ENCODE assay signal across 20 cellular contexts in the genomic region with DNA sequence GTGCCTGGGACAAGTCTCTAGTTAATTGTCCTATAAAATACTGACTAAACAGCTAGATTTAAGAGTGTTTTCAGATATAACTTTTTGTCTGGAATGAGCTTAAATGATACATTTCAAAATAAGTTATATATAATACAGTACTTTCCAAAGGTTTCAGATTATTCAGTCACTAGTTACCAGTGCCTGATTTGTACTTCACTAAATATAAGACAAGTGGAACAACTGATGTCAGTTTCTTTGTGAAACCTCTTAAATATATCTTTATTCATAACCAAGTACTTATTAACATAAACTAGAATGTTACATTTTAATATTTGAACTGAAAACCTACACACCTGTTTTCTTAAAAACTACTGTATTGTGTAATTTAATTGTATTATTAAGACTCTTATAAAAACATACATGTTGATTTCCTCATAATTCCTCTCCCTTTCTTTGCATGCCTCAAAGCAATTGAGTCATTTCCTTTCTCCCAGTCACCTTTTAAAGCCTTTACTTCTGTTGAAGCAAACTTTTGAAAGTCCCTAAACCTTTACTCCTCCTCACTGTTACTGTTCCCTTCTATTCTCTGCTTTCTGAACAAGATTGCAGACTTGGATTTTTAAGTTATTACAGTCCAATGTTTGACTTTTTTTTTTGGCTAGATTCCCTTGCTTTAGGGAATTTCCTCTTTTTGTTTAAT. TPM values are rescaled to one million over a fixed set of nuclear protein-coding genes. Genes with fewer than 3 reads are reported as not detected.
DNase-seq lines count a peak whose midpoint lies in the region; ATAC-seq and TF ChIP-seq lines count a peak whose summit lies in the region.
"Had no signal": no experiment of that assay in that cellular context is flagged by ENCODE, and none has a peak within 500 bp of the region (broad histone marks: within the 10 kb centered on the region; RNA-seq: fewer than 3 reads in every experiment).

No MANE protein-coding gene starts in this region.

- DNase-seq in A172 (ENCODE audit: low spot score) = peak; percentile 25
- DNase-seq in PC-3 = peak; percentile 31
- DNase-seq in fibroblast of pulmonary artery (ENCODE audit: low read depth) = peak; percentile 69
- no peak for DNase-seq in NCI-H345 (lab: John Stamatoyannopoulos, UW)
- no peak for DNase-seq in cerebellar nuclear complex (lab: John Stamatoyannopoulos, UW)
- DNase-seq: amygdala; CD4-positive, CD25-positive, alpha-beta regulatory T cell; NCI-H1930; NCI-H69; Peyer's patch; stimulated activated CD4-positive, alpha-beta T cell treated with anti-CD3 and anti-CD28 coated beads, Interleukin-2, amount 100 ng/mL, for 48 hours; stimulated activated CD8-positive, alpha-beta memory T cell treated with anti-CD3 and anti-CD28 coated beads, Interleukin-4, amount 100 ng/mL, for 48 hours had no signal

- no peak overlapping the region for H3K27ac ChIP-seq in PC-3 (ENCODE audit: low read length)
- H3K27ac ChIP-seq: Peyer's patch, right atrium auricular region, thoracic aorta had no signal

- BruUV-seq in PC-3 (replicated peaks; lab: Mats Ljungman, UMichigan) = no TSS peak

- H3K9ac ChIP-seq in PC-3 (ENCODE audit: low read length) = no peak overlapping the region

- peaks cover 7% of the 10 kb centered on the region; the same call in 1 of the 2 replicates for H3K4me1 ChIP-seq in PC-3 (ENCODE audit: insufficient read depth, low read length)
- H3K4me1 ChIP-seq: Peyer's patch, right atrium auricular region had no signal

- H3K27me3 ChIP-seq in PC-3 (ENCODE audit: low read length) = peaks cover 5% of the 10 kb centered on the region; the same call in 1 of the 2 replicates
- H3K27me3 ChIP-seq: Peyer's patch, right atrium auricular region had no signal

- no peak overlapping the region for H3K4me2 ChIP-seq in PC-3 (ENCODE audit: low read length)

- ATAC-seq in GM21447 (IDR thresholded peaks at IDR 0.05; ENCODE audit: unreplicated experiment) = peak; percentile 72
- peak; percentile 40 for ATAC-seq in PC-3
- no peak for ATAC-seq in HG02623 (IDR thresholded peaks at IDR 0.05; ENCODE audit: unreplicated experiment)
- no peak for ATAC-seq in HG03025 (IDR thresholded peaks at IDR 0.05; ENCODE audit: low FRiP score, unreplicated experiment)

- H3K9me2 ChIP-seq in PC-3 (replicated peaks; ENCODE audit: low read length) = no peaks in the 10 kb centered on the region

- POLR2A ChIA-PET in PC-3 (lab: Charles Lee; ENCODE audit: unreplicated experiment) = no interaction called here

- H3K9me3 ChIP-seq in PC-3 (ENCODE audit: low read length) = no peaks in the 10 kb centered on the region
- H3K9me3 ChIP-seq: Peyer's patch, right atrium auricular region, thoracic aorta had no signal

- H4K20me1 ChIP-seq in PC-3 (ENCODE audit: low read length) = no peaks in the 10 kb centered on the region

- no peaks in the 10 kb centered on the region for H3F3A ChIP-seq in PC-3 (ENCODE audit: low read length, unreplicated experiment)

- TF ChIP-seq CTCF in PC-3 (conservative IDR thresholded peaks at IDR 0.05; ENCODE audit: low read depth, low read length) (no peak), fibroblast of pulmonary artery (IDR thresholded peaks at IDR 0.05; ENCODE audit: low read length, missing control alignments) (no peak)

- H2AFZ ChIP-seq in PC-3 (ENCODE audit: low read length) = no peak overlapping the region

- H3K4me3 ChIP-seq in PC-3 (ENCODE audit: low read length) (no peak overlapping the region), fibroblast of pulmonary artery (replicated peaks; ENCODE audit: low read depth, low read length) (no peak overlapping the region)
- H3K4me3 ChIP-seq: Peyer's patch, right atrium auricular region, thoracic aorta had no signal

- CTCF ChIA-PET in PC-3 (lab: Charles Lee) = no interaction called here

- H3K79me2 ChIP-seq in PC-3 (ENCODE audit: low read length) = no peaks in the 10 kb centered on the region

- intact Hi-C loops in PC-3 (cut with micrococcal nuclease) = no loop called here

- no peaks in the 10 kb centered on the region for H3K36me3 ChIP-seq in PC-3 (ENCODE audit: low read depth, low read length)
- H3K36me3 ChIP-seq: Peyer's patch, right atrium auricular region, thoracic aorta had no signal

RNA-seq across cellular contexts. Expression of gene SEMA6A, which starts 8.6 kb away (rescaled TPM):
- 0.57 and 1.5 TPM in 2 replicates for total RNA-seq in A172 (2014; rRNA removed; shearing (Covaris generic))
- not detected in 2 replicates for total RNA-seq in PC-3 (2014; rRNA removed)
- total RNA-seq: activated CD8-positive, alpha-beta memory T cell treated with anti-CD3 and anti-CD28 coated beads for 36 hours; CD4-positive, CD25-positive, alpha-beta regulatory T cell; G401; M059J had no signal

Comparison
In these comparisons a context has a peak if more than half of its experiments do, and no peak if none do; other contexts are left out.
1. DNase-seq: peak in A172 (single experiment), PC-3 (single experiment) and fibroblast of pulmonary artery (single experiment); none in NCI-H345 (single experiment) and cerebellar nuclear complex (0 of 2).
2. ATAC-seq: peak in GM21447 (single experiment) and PC-3 (single experiment); none in HG02623 (single experiment) and HG03025 (single experiment).